Comparison of ENCODE assay signal across 8 cellular contexts in genomic region chr17:64281962-64282752, GRCh38. TPM values are rescaled to one million over a fixed set of nuclear protein-coding genes. Genes with fewer than 3 reads are reported as not detected.
DNase-seq lines count a peak whose midpoint lies in the region; ATAC-seq and TF ChIP-seq lines count a peak whose summit lies in the region.

No MANE protein-coding gene starts in this region.

- ATAC-seq in RWPE2 (ENCODE audit: low read depth) (no peak), Right ventricle myocardium inferior (peak; percentile 43), psoas muscle (peak; percentile 48 to 71 (median 65)), HG03280 (IDR thresholded peaks at IDR 0.05; ENCODE audit: unreplicated experiment) (no peak), HG03039 (IDR thresholded peaks at IDR 0.05; ENCODE audit: unreplicated experiment) (no peak)

- peak; percentile 93 for TF ChIP-seq CTCF in RWPE2 (IDR thresholded peaks at IDR 0.05; ENCODE audit: poor library complexity, severe bottlenecking)
- TF ChIP-seq CTCF in psoas muscle (IDR thresholded peaks at IDR 0.05) = peak; percentile 87

- H3K9me3 ChIP-seq in MG63 (no peaks in the 10 kb centered on the region), RWPE2 (ENCODE audit: severe bottlenecking) (no peaks in the 10 kb centered on the region), psoas muscle (no peaks in the 10 kb centered on the region)

- H3K36me3 ChIP-seq in MG63 (no peaks in the 10 kb centered on the region), RWPE2 (ENCODE audit: low read depth) (no peaks in the 10 kb centered on the region), psoas muscle (ENCODE audit: insufficient read depth in 1 of 2, low read depth in 1 of 2) (no peaks in the 10 kb centered on the region)

- DNase-seq in DMS53 treated with DMSO at 0.1 percent for 48 hours (lab: John Stamatoyannopoulos, UW; ENCODE audit: unreplicated experiment) (peak; percentile 41), MG63 (peak; percentile 35), RWPE2 (ENCODE audit: low spot score) (no peak), Right ventricle myocardium inferior (ENCODE audit: missing footprints) (peak; percentile 80), psoas muscle (peak; percentile 37 to 59)
- DNase-seq in activated naive CD4-positive, alpha-beta T cell treated with anti-CD3 and anti-CD28 coated beads, Interleukin-2, amount 50 U/mL, for 16 hours = peak; percentile 49

- H3K4me1 ChIP-seq in RWPE2 (ENCODE audit: insufficient read depth, poor library complexity, severe bottlenecking) = peaks cover 4% of the 10 kb centered on the region
- peaks cover 28% of the 10 kb centered on the region for H3K4me1 ChIP-seq in psoas muscle

- H3K27me3 ChIP-seq in MG63 = no peaks in the 10 kb centered on the region
- H3K27me3 ChIP-seq in RWPE2 (ENCODE audit: insufficient read depth, poor library complexity, severe bottlenecking) = no peaks in the 10 kb centered on the region
- H3K27me3 ChIP-seq in psoas muscle (ENCODE audit: insufficient read depth in 3 of 3, low read length in 2 of 3) = no peaks in the 10 kb centered on the region

- H3K4me3 ChIP-seq in MG63 = no peak overlapping the region
- no peak overlapping the region for H3K4me3 ChIP-seq in RWPE2 (ENCODE audit: severe bottlenecking)
- H3K4me3 ChIP-seq in psoas muscle = peak overlapping the region; percentile 35

- 35 to 39% (median 36%) methylated on average over 19 of the region's 19 CpGs for WGBS in psoas muscle, 3 donors

- intact Hi-C loops in Right ventricle myocardium inferior (cut with DNase I) = loop anchor here (1.0 to 10.0 kb wide), 3 partner anchors 134 to 255 kb away; no protein-coding TSS in a partner anchor
- intact Hi-C loops in psoas muscle (cut with DNase I) = loop anchor here (2.0 to 5.0 kb wide), 6 partner anchors 80 to 255 kb away; partner anchors contain the start of gene ERN1 (in 2 of the 2)

- no peak overlapping the region for H3K27ac ChIP-seq in RWPE2 (ENCODE audit: poor library complexity, severe bottlenecking)
- H3K27ac ChIP-seq in psoas muscle = peak overlapping the region; percentile 51

RNA-seq across cellular contexts. Expression of gene TEX2, which starts 19.1 kb away (rescaled TPM):
- 9.2 and 17.2 TPM in 2 replicates for total RNA-seq in MG63 (2014; rRNA removed; shearing (Covaris generic); ENCODE audit: low replicate concordance)
- total RNA-seq in Right ventricle myocardium inferior (56.1 TPM), psoas muscle (10 to 100 TPM; 45.7 to 72.7 (median 55.7) TPM)
- 10 to 100 TPM; 29.4 to 57.1 (median 42.9) TPM for polyA plus RNA-seq in psoas muscle

Comparison
In these comparisons a context has a peak if more than half of its experiments do, and no peak if none do; other contexts are left out.
1. ATAC-seq: peak in Right ventricle myocardium inferior (single experiment) and psoas muscle (4 of 4); none in RWPE2 (single experiment), HG03280 (single experiment) and HG03039 (single experiment).